10 cellular contexts compared by ENCODE assay signal in genomic region chr2:176247859-176248258, GRCh38. TPM values are rescaled to one million over a fixed set of nuclear protein-coding genes. Genes with fewer than 3 reads are reported as not detected.
"Had no signal": no experiment of that assay in that cellular context is flagged by ENCODE, and none has a peak within 500 bp of the region (broad histone marks: within the 10 kb centered on the region; RNA-seq: fewer than 3 reads in every experiment).

No MANE protein-coding gene starts in this region.

- H3K27ac ChIP-seq: HL-60, KMS-11 had no signal

- DNase-seq: IMR-90, Karpas-422, KBM-7, KG1 had no signal

- H3K4me2 ChIP-seq: KMS-11 had no signal

- H3K9ac ChIP-seq: KMS-11 had no signal

- FAIRE-seq: HTR-8/SVneo had no signal

RNA-seq across cellular contexts. Expression of gene HOXD1, which starts 59.4 kb away (rescaled TPM):
- total RNA-seq: HT-29, HT1080, IMR-90 had no signal
- polyA plus RNA-seq: IgD-negative memory B cell, IMR-90 had no signal
